ENCODE assay signal across 16 cellular contexts in the genomic region with DNA sequence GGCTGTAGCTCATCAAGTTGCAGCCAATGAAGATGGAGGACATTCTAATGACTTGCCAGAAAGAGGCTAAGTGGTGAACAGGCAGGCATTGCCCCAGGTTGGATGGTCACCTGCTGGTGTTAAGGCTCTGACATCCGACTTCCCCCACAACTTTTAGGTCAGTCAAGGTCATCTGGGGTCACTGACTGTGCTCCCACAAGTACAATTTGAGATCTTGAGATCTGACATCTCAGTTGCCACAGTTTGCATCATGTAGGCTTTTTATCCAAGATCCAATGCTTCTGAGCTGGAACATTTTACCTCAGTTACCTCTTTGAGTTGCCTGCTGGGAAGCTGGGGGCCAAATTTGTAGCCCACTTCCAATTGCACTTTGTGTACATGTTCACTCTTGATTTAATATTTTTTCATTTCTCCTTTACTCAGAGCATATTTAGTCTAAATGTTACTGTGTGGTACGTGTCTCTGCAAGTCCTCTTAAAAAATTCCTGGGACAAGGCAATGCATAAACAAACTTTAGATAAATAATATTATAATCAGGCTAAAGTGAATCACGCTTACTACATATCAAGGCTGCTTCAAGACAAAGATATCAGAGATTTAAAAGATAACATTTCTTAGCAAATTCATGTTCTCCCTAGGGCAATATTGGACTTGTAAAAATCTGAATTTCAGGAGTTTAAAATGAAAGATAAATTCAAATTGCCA.
"Had no signal": no experiment of that assay in that cellular context is flagged by ENCODE, and none has a peak within 500 bp of the region (broad histone marks: within the 10 kb centered on the region; RNA-seq: fewer than 3 reads in every experiment).

No MANE protein-coding gene starts in this region.

- H3K27ac Mint-ChIP-seq: activated T-helper 2 cell treated with anti-CD3 and anti-CD28 coated beads, Interferon-gamma antibody, Interleukin-2, Interleukin-4, amounts not matched to agents 10 μg/mL and 5 μg/mL and 100 μg/mL, durations not matched to agents 14 hours and 24 hours and 36 hours; neural progenitor cell had no signal

- H3K4me2 ChIP-seq: neural progenitor cell had no signal

- H3K36me3 ChIP-seq: neural progenitor cell had no signal

- H3K9me3 ChIP-seq: colonic mucosa, lower lobe of right lung, pancreas had no signal

- FAIRE-seq: pancreas had no signal

- H3K4me3 ChIP-seq: colonic mucosa, lower lobe of right lung, neural progenitor cell, pancreas had no signal

- H3K27ac ChIP-seq: colonic mucosa, lower lobe of right lung, neural progenitor cell had no signal

- ATAC-seq: left cardiac atrium; lower lobe of right lung; pancreas; stimulated activated naive CD8-positive, alpha-beta T cell treated with anti-CD3 and anti-CD28 coated beads, Interleukin-15, Interleukin-2, amounts not matched to agents 100 U/mL and 50 U/mL, for 24 hours had no signal

- H3K27me3 ChIP-seq: colonic mucosa, neural progenitor cell, pancreas had no signal

- H3K4me1 Mint-ChIP-seq: neural progenitor cell had no signal

- H3K4me3 Mint-ChIP-seq: activated CD4-positive, alpha-beta memory T cell treated with anti-CD3 and anti-CD28 coated beads, Interleukin-2, amount 10 ng/mL, durations not matched to agents 7 days and 5 days; neural progenitor cell had no signal

- DNase-seq: activated CD4-positive, alpha-beta memory T cell treated with anti-CD3 and anti-CD28 coated beads, Interleukin-2, amount 10 ng/mL, durations not matched to agents 7 days and 5 days; activated CD4-positive, CD25-positive, alpha-beta regulatory T cell treated with anti-CD3 and anti-CD28 coated beads, Interleukin-2, amount 50 U/mL, for 72 hours; caudate nucleus; colonic mucosa; effector CD4-positive, alpha-beta T cell; hippocampal formation; left cardiac atrium; lower lobe of right lung; midbrain; pancreas; stimulated activated CD4-positive, alpha-beta T cell treated with anti-CD3 and anti-CD28 coated beads, Interleukin-4, amount 100 ng/mL, for 1 hour; stimulated activated CD8-positive, alpha-beta memory T cell treated with anti-CD3 and anti-CD28 coated beads, Interleukin-4, amount 100 ng/mL, for 48 hours; stimulated activated naive CD8-positive, alpha-beta T cell treated with anti-CD3 and anti-CD28 coated beads, Interleukin-15, Interleukin-2, amounts not matched to agents 100 U/mL and 50 U/mL, for 24 hours had no signal

- H3K4me1 ChIP-seq: colonic mucosa, lower lobe of right lung, neural progenitor cell had no signal

- H3K27me3 Mint-ChIP-seq: activated CD4-positive, alpha-beta memory T cell treated with anti-CD3 and anti-CD28 coated beads, Interleukin-2, amount 10 ng/mL, durations not matched to agents 7 days and 5 days had no signal

- H3K9me3 Mint-ChIP-seq: activated T-helper 2 cell treated with anti-CD3 and anti-CD28 coated beads, Interferon-gamma antibody, Interleukin-2, Interleukin-4, amounts not matched to agents 10 μg/mL and 5 μg/mL and 100 μg/mL, durations not matched to agents 14 hours and 24 hours and 36 hours; neural progenitor cell; T-helper 2 cell treated with Interferon-gamma antibody and Interleukin-4, amounts not matched to agents 5 μg/mL and 100 μg/mL, for 36 hours had no signal

- H3K36me3 Mint-ChIP-seq: neural progenitor cell had no signal

- H2AFZ ChIP-seq: neural progenitor cell had no signal

- H3K9ac ChIP-seq: neural progenitor cell had no signal
